ENCODE assay signal across 1 cellular context in the genomic region with DNA sequence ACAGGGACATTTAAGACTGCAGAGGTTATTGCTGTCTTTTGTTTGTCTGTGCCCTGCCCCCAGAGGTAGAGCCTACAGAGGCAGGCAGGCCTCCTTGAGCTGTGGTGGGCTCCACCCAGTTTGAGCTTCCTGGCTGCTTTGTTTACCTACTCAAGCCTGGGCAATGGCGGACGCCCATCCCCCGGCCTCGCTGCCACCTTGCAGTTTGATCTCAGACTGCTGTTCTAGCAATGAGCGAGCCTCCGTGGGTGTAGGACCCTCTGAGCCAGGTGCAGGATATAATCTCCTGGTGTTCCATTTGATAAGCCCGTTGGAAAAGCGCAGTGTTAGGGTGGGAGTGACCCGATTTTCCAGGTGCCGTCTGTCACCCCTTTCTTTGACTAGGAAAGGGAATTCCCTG. TPM values are rescaled to one million over a fixed set of nuclear protein-coding genes. Genes with fewer than 3 reads are reported as not detected.
"Had no signal": no experiment of that assay in that cellular context is flagged by ENCODE, and none has a peak within 500 bp of the region (broad histone marks: within the 10 kb centered on the region; RNA-seq: fewer than 3 reads in every experiment).

No MANE protein-coding gene starts in this region.

RNA-seq across cellular contexts. Expression of a gene that starts 34.0 kb away (rescaled TPM):
- total RNA-seq: MCF 10A had no signal
